In genomic region chr22:40180403-40180802, GRCh38 we compare ENCODE assay signal across 8 cellular contexts. TPM values are rescaled to one million over a fixed set of nuclear protein-coding genes. Genes with fewer than 3 reads are reported as not detected.
DNase-seq lines count a peak whose midpoint lies in the region; ATAC-seq and TF ChIP-seq lines count a peak whose summit lies in the region.

No MANE protein-coding gene starts in this region.

- 66% methylated on average over 4 of the region's 4 CpGs for WGBS in hepatocyte (ENCODE audit: low lambda C conversion rate, missing lambda C conversion rate)

- POLR2A ChIA-PET in activated CD8-positive, alpha-beta T cell treated with anti-CD3 and anti-CD28 coated beads, Interleukin-2, amount 10 ng/mL, durations not matched to agents 7 days and 5 days (lab: Charles Lee) = interaction anchor here (0.7 to 5.2 kb wide), 5 partner anchors 11 to 599 kb away, joined by 3 to 68 read pairs (median 11); partner anchors contain the start of gene ADSL

- ATAC-seq in activated CD8-positive, alpha-beta T cell treated with anti-CD3 and anti-CD28 coated beads, Interleukin-2, amount 10 ng/mL, durations not matched to agents 7 days and 5 days = no peak
- ATAC-seq in GM18909 (IDR thresholded peaks at IDR 0.05; ENCODE audit: poor library complexity, unreplicated experiment) = no peak

- H3K9me3 ChIP-seq in hepatocyte (ENCODE audit: low read depth) (no peaks in the 10 kb centered on the region), subcutaneous abdominal adipose tissue (ENCODE audit: control insufficient read depth in 5 of 5, low read length in 5 of 5) (no peaks in the 10 kb centered on the region)

- no peaks in the 10 kb centered on the region for H3K27me3 Mint-ChIP-seq in activated naive CD4-positive, alpha-beta T cell treated with anti-CD3 and anti-CD28 coated beads for 36 hours (ENCODE audit: low read depth)
- no peaks in the 10 kb centered on the region for H3K27me3 Mint-ChIP-seq in activated CD8-positive, alpha-beta T cell treated with anti-CD3 and anti-CD28 coated beads, Interleukin-2, amount 10 ng/mL, durations not matched to agents 7 days and 5 days (ENCODE audit: low read depth)

- H3K9me3 Mint-ChIP-seq in activated naive CD4-positive, alpha-beta T cell treated with anti-CD3 and anti-CD28 coated beads for 36 hours = no peaks in the 10 kb centered on the region
- H3K9me3 Mint-ChIP-seq in activated CD8-positive, alpha-beta T cell treated with anti-CD3 and anti-CD28 coated beads, Interleukin-2, amount 10 ng/mL, durations not matched to agents 7 days and 5 days (ENCODE audit: insufficient read depth) = no peaks in the 10 kb centered on the region

- no peak for TF ChIP-seq CTCF in hepatocyte (IDR thresholded peaks at IDR 0.05; ENCODE audit: poor library complexity)

- H3K4me1 Mint-ChIP-seq in activated naive CD4-positive, alpha-beta T cell treated with anti-CD3 and anti-CD28 coated beads for 36 hours (ENCODE audit: low read depth) = peaks cover 61% of the 10 kb centered on the region
- peaks cover 58% of the 10 kb centered on the region for H3K4me1 Mint-ChIP-seq in activated CD8-positive, alpha-beta T cell treated with anti-CD3 and anti-CD28 coated beads, Interleukin-2, amount 10 ng/mL, durations not matched to agents 7 days and 5 days (ENCODE audit: low read depth)

- no peak for DNase-seq in activated naive CD4-positive, alpha-beta T cell treated with anti-CD3 and anti-CD28 coated beads for 36 hours
- DNase-seq in activated naive CD4-positive, alpha-beta T cell treated with Interleukin-2 at 50 U/mL for 16 hours = no peak
- DNase-seq in activated CD8-positive, alpha-beta T cell treated with anti-CD3 and anti-CD28 coated beads, Interleukin-2, amount 10 ng/mL, durations not matched to agents 7 days and 5 days = no peak
- DNase-seq in hepatocyte (ENCODE audit: low spot score) (no peak), NCI-H748 (lab: John Stamatoyannopoulos, UW; ENCODE audit: unreplicated experiment) (no peak)
- DNase-seq in stimulated activated CD4-positive, alpha-beta T cell treated with anti-CD3 and anti-CD28 coated beads, Interleukin-2, amount 100 ng/mL, for 24 hours = no peak

- H3K27me3 ChIP-seq in hepatocyte (no peaks in the 10 kb centered on the region), subcutaneous abdominal adipose tissue (ENCODE audit: control insufficient read depth in 5 of 5, insufficient read depth in 4 of 5, low read length in 5 of 5) (no peaks in the 10 kb centered on the region)

- H3K4me1 ChIP-seq in hepatocyte (ENCODE audit: insufficient read depth) = peaks cover 58% of the 10 kb centered on the region
- H3K4me1 ChIP-seq in subcutaneous abdominal adipose tissue (ENCODE audit: control insufficient read depth in 5 of 5, insufficient read depth in 5 of 5, low read length in 5 of 5) = peaks cover 7 to 79% (median 59%) of the 10 kb centered on the region in 5 donors

- intact Hi-C loops in activated naive CD4-positive, alpha-beta T cell treated with anti-CD3 and anti-CD28 coated beads for 36 hours (cut with micrococcal nuclease) = no loop called here

- H3K36me3 ChIP-seq in hepatocyte (replicated peaks; ENCODE audit: insufficient read depth, low read depth) (no peaks in the 10 kb centered on the region), subcutaneous abdominal adipose tissue (ENCODE audit: control insufficient read depth in 5 of 5, insufficient read depth in 5 of 5, low read length in 5 of 5) (no peaks in the 10 kb centered on the region)

- H3K9me2 ChIP-seq in hepatocyte (replicated peaks; ENCODE audit: insufficient read depth) = no peaks in the 10 kb centered on the region

- no peak overlapping the region for H3K9ac ChIP-seq in subcutaneous abdominal adipose tissue (ENCODE audit: low read length in 5 of 5)

- H3K79me2 ChIP-seq in hepatocyte = peaks cover 72% of the 10 kb centered on the region

- peak overlapping the region; percentile 34 for H3K4me3 Mint-ChIP-seq in activated naive CD4-positive, alpha-beta T cell treated with anti-CD3 and anti-CD28 coated beads for 36 hours
- peak overlapping the region; percentile 94 for H3K4me3 Mint-ChIP-seq in activated CD8-positive, alpha-beta T cell treated with anti-CD3 and anti-CD28 coated beads, Interleukin-2, amount 10 ng/mL, durations not matched to agents 7 days and 5 days

- H3K4me2 ChIP-seq in hepatocyte = peak overlapping the region; percentile 79

- H3K4me3 ChIP-seq in hepatocyte = no peak overlapping the region
- peak overlapping the region in 3 of 5 donors; percentile 13 to 28 (median 19) for H3K4me3 ChIP-seq in subcutaneous abdominal adipose tissue (ENCODE audit: low read depth in 1 of 5, low read length in 5 of 5)

- H3K27ac ChIP-seq in hepatocyte (peak overlapping the region; percentile 87), subcutaneous abdominal adipose tissue (ENCODE audit: low read depth, low read length) (peak overlapping the region; percentile 6)

- no peak overlapping the region for H2AFZ ChIP-seq in hepatocyte

- H4K20me1 ChIP-seq in hepatocyte (ENCODE audit: insufficient read depth, poor library complexity, severe bottlenecking) = peaks cover 36% of the 10 kb centered on the region

- peak overlapping the region; percentile 59 for H3K27ac Mint-ChIP-seq in activated naive CD4-positive, alpha-beta T cell treated with anti-CD3 and anti-CD28 coated beads for 36 hours
- peak overlapping the region; percentile 55 for H3K27ac Mint-ChIP-seq in activated CD8-positive, alpha-beta T cell treated with anti-CD3 and anti-CD28 coated beads, Interleukin-2, amount 10 ng/mL, durations not matched to agents 7 days and 5 days

- H3K36me3 Mint-ChIP-seq in activated naive CD4-positive, alpha-beta T cell treated with anti-CD3 and anti-CD28 coated beads for 36 hours (ENCODE audit: low read depth) = peaks cover 3% of the 10 kb centered on the region
- peaks cover 34% of the 10 kb centered on the region for H3K36me3 Mint-ChIP-seq in activated CD8-positive, alpha-beta T cell treated with anti-CD3 and anti-CD28 coated beads, Interleukin-2, amount 10 ng/mL, durations not matched to agents 7 days and 5 days (ENCODE audit: low read depth)

- CTCF ChIA-PET in activated naive CD4-positive, alpha-beta T cell treated with anti-CD3 and anti-CD28 coated beads for 36 hours (lab: Charles Lee) = interaction anchor here (0.5 to 1.8 kb wide), 4 partner anchors 13 to 49 kb away, joined by 3 to 7 read pairs (median 3); no protein-coding TSS in a partner anchor
- CTCF ChIA-PET in activated CD8-positive, alpha-beta T cell treated with anti-CD3 and anti-CD28 coated beads, Interleukin-2, amount 10 ng/mL, durations not matched to agents 7 days and 5 days (lab: Charles Lee) = interaction anchor here (0.9 to 4.4 kb wide), 7 partner anchors 13 to 168 kb away, joined by 3 to 35 read pairs (median 4); no protein-coding TSS in a partner anchor

RNA-seq across cellular contexts. Expression of gene TNRC6B, which starts 2.7 kb away (rescaled TPM):
- 10 to 100 TPM; 37.9 TPM for total RNA-seq in activated naive CD4-positive, alpha-beta T cell treated with anti-CD3 and anti-CD28 coated beads for 36 hours
- 10 to 100 TPM; 62.9 to 63.3 TPM for total RNA-seq in activated CD8-positive, alpha-beta T cell treated with anti-CD3 and anti-CD28 coated beads, Interleukin-2, amount 10 ng/mL, durations not matched to agents 7 days and 5 days
- total RNA-seq in hepatocyte = 25.8 TPM in 2 replicates
- 23.7 and 30.8 TPM in 2 replicates for polyA plus RNA-seq in hepatocyte
